19 cellular contexts compared by ENCODE assay signal in the genomic region with DNA sequence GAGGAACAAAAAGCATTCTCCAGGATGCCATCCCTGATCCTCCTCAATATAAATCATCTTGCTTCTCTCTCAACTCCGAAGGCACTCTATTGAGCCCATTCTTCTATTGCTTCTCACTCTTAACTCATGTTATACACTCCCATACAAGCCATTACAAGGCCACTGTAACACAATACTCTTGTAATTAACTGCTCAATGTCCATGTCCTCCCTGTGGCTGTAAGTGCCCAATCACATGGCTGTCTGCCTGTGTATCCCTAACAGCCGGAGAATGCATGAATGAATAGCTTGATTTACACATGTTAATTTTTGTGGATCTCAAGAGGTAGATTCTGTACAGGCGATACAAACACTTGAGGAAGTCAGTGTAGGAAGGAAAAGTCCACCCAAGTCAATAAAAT.
DNase-seq lines count a peak whose midpoint lies in the region; ATAC-seq and TF ChIP-seq lines count a peak whose summit lies in the region.
"Had no signal": no experiment of that assay in that cellular context is flagged by ENCODE, and none has a peak within 500 bp of the region (broad histone marks: within the 10 kb centered on the region; RNA-seq: fewer than 3 reads in every experiment).

No MANE protein-coding gene starts in this region.

- no peaks in the 10 kb centered on the region for H3K9me3 Mint-ChIP-seq in nephron progenitor cell

- peaks cover 44% of the 10 kb centered on the region for H3K36me3 Mint-ChIP-seq in nephron progenitor cell (ENCODE audit: low read depth)
- H3K36me3 Mint-ChIP-seq: CD4-positive, alpha-beta memory T cell had no signal

- H3K9me3 ChIP-seq in lower lobe of right lung, result no peaks in the 10 kb centered on the region
- H3K9me3 ChIP-seq: BLaER1 treated with 17β-estradiol and CSF1 and Interleukin-3, amounts not matched to agents 10 nM and 100 nM; Peyer's patch had no signal

- no peaks in the 10 kb centered on the region for H3K27me3 ChIP-seq in lower lobe of right lung (ENCODE audit: low read depth)
- H3K27me3 ChIP-seq: BLaER1 treated with 17β-estradiol and CSF1 and Interleukin-3, amounts not matched to agents 10 nM and 100 nM; Peyer's patch had no signal

- H3K27me3 Mint-ChIP-seq in nephron progenitor cell (ENCODE audit: low read depth, poor library complexity), result peaks cover 5% of the 10 kb centered on the region

- peaks cover 29% of the 10 kb centered on the region for H3K4me1 ChIP-seq in lower lobe of right lung
- H3K4me1 ChIP-seq: Peyer's patch had no signal

- H3K4me3 ChIP-seq in lower lobe of right lung, result no peak overlapping the region
- H3K4me3 ChIP-seq: BLaER1 treated with 17β-estradiol and CSF1 and Interleukin-3, amounts not matched to agents 10 nM and 100 nM; Peyer's patch had no signal

- H3K4me3 Mint-ChIP-seq in nephron progenitor cell, result peak overlapping the region; percentile 10
- H3K4me3 Mint-ChIP-seq: CD4-positive, alpha-beta memory T cell had no signal

- DNase-seq in NCI-H1436 (lab: John Stamatoyannopoulos, UW), result peak; percentile 10
- DNase-seq in NCI-H1436 treated with DMSO at 0.1 percent for 48 hours (lab: John Stamatoyannopoulos, UW), result no peak
- DNase-seq in NCI-H1417 (lab: John Stamatoyannopoulos, UW), result peak; percentile 24 to 82 (median 67)
- peak; percentile 68 for DNase-seq in NCI-H2107 treated with DMSO at 0.1 percent for 48 hours (lab: John Stamatoyannopoulos, UW; ENCODE audit: unreplicated experiment)
- DNase-seq in nephron progenitor cell, result peak; percentile 27
- DNase-seq in activated CD8-positive, alpha-beta memory T cell treated with anti-CD3 and anti-CD28 coated beads, Interleukin-2, amount 50 U/mL, for 48 hours, result no peak
- no peak for DNase-seq in lower lobe of right lung
- DNase-seq: 8988T; CD4-positive, alpha-beta memory T cell; GOT3; Kasumi-1; NCI-H1694 treated with DMSO at 0.1 percent for 48 hours; NCI-H446; NCI-H774; Peyer's patch had no signal

- peaks cover 25% of the 10 kb centered on the region for H3K36me3 ChIP-seq in lower lobe of right lung
- H3K36me3 ChIP-seq: Peyer's patch had no signal

- no peak for ATAC-seq in lower lobe of right lung
- no peak for ATAC-seq in GM19328 (IDR thresholded peaks at IDR 0.05; ENCODE audit: unreplicated experiment)
- ATAC-seq: HCT116, SK-N-SH treated with all-trans-retinoic acid at 6 μM for 48 hours had no signal

- intact Hi-C loops in lower lobe of right lung (cut with DNase I), result no loop called here

- H3K27ac Mint-ChIP-seq in nephron progenitor cell, result peak overlapping the region; percentile 41

- no peak overlapping the region for H3K27ac ChIP-seq in lower lobe of right lung
- H3K27ac ChIP-seq: BLaER1 treated with 17β-estradiol and CSF1 and Interleukin-3, amounts not matched to agents 10 nM and 100 nM; Peyer's patch had no signal

- TF ChIP-seq CTCF in nephron progenitor cell (IDR thresholded peaks at IDR 0.05), result no peak
- TF ChIP-seq CTCF in lower lobe of right lung (IDR thresholded peaks at IDR 0.05), result no peak

- H3K4me1 Mint-ChIP-seq in nephron progenitor cell, result peaks cover 70% of the 10 kb centered on the region
- H3K4me1 Mint-ChIP-seq: CD4-positive, alpha-beta memory T cell had no signal

Comparison
In these comparisons a context has a peak if more than half of its experiments do, and no peak if none do; other contexts are left out.
1. DNase-seq: peak in NCI-H1436 (single experiment), NCI-H1417 (3 of 3), NCI-H2107 treated with DMSO at 0.1 percent for 48 hours (single experiment) and nephron progenitor cell (single experiment); none in NCI-H1436 treated with DMSO at 0.1 percent for 48 hours (single experiment), activated CD8-positive, alpha-beta memory T cell treated with anti-CD3 and anti-CD28 coated beads, Interleukin-2, amount 50 U/mL, for 48 hours (single experiment) and lower lobe of right lung (single experiment).